ENCODE assay signal across 33 cellular contexts in the genomic region with DNA sequence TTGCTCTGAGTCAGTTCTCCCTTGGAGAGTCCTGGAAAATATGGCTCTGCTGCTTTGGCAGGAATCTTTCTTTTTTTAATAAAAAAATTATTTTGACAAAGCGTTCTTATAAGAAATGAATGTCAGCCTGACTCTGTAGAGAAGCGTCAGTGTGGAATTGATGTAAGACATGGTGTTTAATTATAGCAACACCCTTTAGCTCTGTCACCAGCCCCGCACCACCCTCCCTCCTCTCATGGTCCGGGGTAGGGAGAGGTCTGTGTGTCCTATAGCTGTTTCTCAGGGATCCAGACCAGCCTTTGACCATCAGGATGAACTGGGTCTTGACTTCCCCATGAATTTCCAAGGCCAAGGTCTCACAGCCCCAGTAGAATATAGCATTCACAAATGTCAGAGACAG.
DNase-seq lines count a peak whose midpoint lies in the region; ATAC-seq, FAIRE-seq and TF ChIP-seq lines count a peak whose summit lies in the region.
"Had no signal": no experiment of that assay in that cellular context is flagged by ENCODE, and none has a peak within 500 bp of the region (broad histone marks: within the 10 kb centered on the region; RNA-seq: fewer than 3 reads in every experiment).

No MANE protein-coding gene starts in this region.

- no peak overlapping the region for H3K4me3 ChIP-seq in neural cell (ENCODE audit: low read length)
- no peak overlapping the region for H3K4me3 ChIP-seq in pancreas
- H3K4me3 ChIP-seq: A549; BLaER1; BLaER1 treated with 17β-estradiol and CSF1 and Interleukin-3, amounts not matched to agents 10 nM and 100 nM had no signal

- no peak for FAIRE-seq in pancreas (lab: Jason Lieb, UNC)
- FAIRE-seq: A204.1, A549, D721Med had no signal

- no peaks in the 10 kb centered on the region for H3K9me2 ChIP-seq in neural cell (ENCODE audit: insufficient read depth, low read length)

- no peak for TF ChIP-seq EP300 in neural cell (conservative IDR thresholded peaks at IDR 0.05; ENCODE audit: poor library complexity, severe bottlenecking)

- DNase-seq in caudate nucleus (lab: John Stamatoyannopoulos, UW) (peak in 13 of 61 donors; percentile 1 to 61 (median 23)), putamen (ENCODE audit: low spot score) (peak; percentile 43), pancreas (no peak), cerebellum (ENCODE audit: low spot score) (no peak), GOT3 (lab: John Stamatoyannopoulos, UW) (no peak)
- DNase-seq: 8988T; ACHN; AML-193; BE2C; C1 segment of cervical spinal cord; Caco-2; Calu3; CD4-positive, alpha-beta memory T cell; CD4-positive, alpha-beta T cell; CD4-positive, CD25-positive, alpha-beta regulatory T cell; CD8-positive, alpha-beta memory T cell; CD8-positive, alpha-beta T cell; COR-L47; DMS 273 treated with DMSO at 0.1 percent for 48 hours; DMS153; DMS53; DMS79; DMS79 treated with DMSO at 0.1 percent for 48 hours; DND-41; EL had no signal

- H3K79me2 ChIP-seq in neural cell (replicated peaks; ENCODE audit: insufficient read depth, low read length): no peaks in the 10 kb centered on the region

- TF ChIP-seq CTCF in neural cell (IDR thresholded peaks at IDR 0.05; ENCODE audit: poor library complexity, severe bottlenecking): no peak
- TF ChIP-seq CTCF in pancreas (IDR thresholded peaks at IDR 0.05): no peak

- no peaks in the 10 kb centered on the region for H3F3A ChIP-seq in neural cell (ENCODE audit: insufficient read depth, low read length, poor library complexity, severe bottlenecking)

- intact Hi-C loops in pancreas (cut with DNase I): no loop called here

- no peak overlapping the region for H2AFZ ChIP-seq in neural cell (ENCODE audit: low read depth, low read length)

- H4K20me1 ChIP-seq in neural cell (ENCODE audit: insufficient read depth): no peaks in the 10 kb centered on the region

- no peak overlapping the region for H3K9ac ChIP-seq in neural cell (ENCODE audit: low read length)
- H3K9ac ChIP-seq: BLaER1; BLaER1 treated with 17β-estradiol and CSF1 and Interleukin-3, amounts not matched to agents 10 nM and 100 nM had no signal

- H3K36me3 ChIP-seq in neural cell (ENCODE audit: insufficient read depth, low read length): no peaks in the 10 kb centered on the region
- no peaks in the 10 kb centered on the region for H3K36me3 ChIP-seq in pancreas
- H3K36me3 ChIP-seq: BE2C; BLaER1; BLaER1 treated with 17β-estradiol and CSF1 and Interleukin-3, amounts not matched to agents 10 nM and 100 nM had no signal

- no peak overlapping the region for H3K4me2 ChIP-seq in neural cell (ENCODE audit: low read length)
- H3K4me2 ChIP-seq: A549; BLaER1; BLaER1 treated with 17β-estradiol and CSF1 and Interleukin-3, amounts not matched to agents 10 nM and 100 nM had no signal

- H3K9me3 ChIP-seq in neural cell (ENCODE audit: low read length): no peaks in the 10 kb centered on the region
- H3K9me3 ChIP-seq in pancreas: no peaks in the 10 kb centered on the region
- H3K9me3 ChIP-seq: A549; BE2C; BLaER1; BLaER1 treated with 17β-estradiol and CSF1 and Interleukin-3, amounts not matched to agents 10 nM and 100 nM; Caco-2 had no signal

- H3K27ac ChIP-seq in caudate nucleus (ENCODE audit: low read depth, low read length) (peak overlapping the region; percentile 87), neural cell (ENCODE audit: low read length) (peak overlapping the region; percentile 10), pancreas (no peak overlapping the region)
- H3K27ac ChIP-seq: 22Rv1; A549; BLaER1; BLaER1 treated with 17β-estradiol and CSF1 and Interleukin-3, amounts not matched to agents 10 nM and 100 nM; C4-2B had no signal

- 57 to 66% methylated on average over 4 of the region's 4 CpGs for WGBS in pancreas, 2 donors

- H3K27me3 ChIP-seq in neural cell (ENCODE audit: insufficient read depth, low read depth, low read length): no peaks in the 10 kb centered on the region
- H3K27me3 ChIP-seq in pancreas: peaks cover 0 to 9% (median 0%) of the 10 kb centered on the region in 4 donors
- H3K27me3 ChIP-seq: BE2C; BLaER1; BLaER1 treated with 17β-estradiol and CSF1 and Interleukin-3, amounts not matched to agents 10 nM and 100 nM had no signal

- ATAC-seq in pancreas: no peak
- ATAC-seq: A549; CD8-positive, alpha-beta T cell had no signal

- no peaks in the 10 kb centered on the region for H3K4me1 ChIP-seq in pancreas
- H3K4me1 ChIP-seq: A549; BE2C; BLaER1; BLaER1 treated with 17β-estradiol and CSF1 and Interleukin-3, amounts not matched to agents 10 nM and 100 nM; Caco-2 had no signal

- no peak for TF ChIP-seq RAD21 in neural cell (conservative IDR thresholded peaks at IDR 0.05)

TF ChIP-seq in neural cell, 6 proteins besides CTCF, POLR2A, EP300 and RAD21:
- TF ChIP-seq, protein P1, sequence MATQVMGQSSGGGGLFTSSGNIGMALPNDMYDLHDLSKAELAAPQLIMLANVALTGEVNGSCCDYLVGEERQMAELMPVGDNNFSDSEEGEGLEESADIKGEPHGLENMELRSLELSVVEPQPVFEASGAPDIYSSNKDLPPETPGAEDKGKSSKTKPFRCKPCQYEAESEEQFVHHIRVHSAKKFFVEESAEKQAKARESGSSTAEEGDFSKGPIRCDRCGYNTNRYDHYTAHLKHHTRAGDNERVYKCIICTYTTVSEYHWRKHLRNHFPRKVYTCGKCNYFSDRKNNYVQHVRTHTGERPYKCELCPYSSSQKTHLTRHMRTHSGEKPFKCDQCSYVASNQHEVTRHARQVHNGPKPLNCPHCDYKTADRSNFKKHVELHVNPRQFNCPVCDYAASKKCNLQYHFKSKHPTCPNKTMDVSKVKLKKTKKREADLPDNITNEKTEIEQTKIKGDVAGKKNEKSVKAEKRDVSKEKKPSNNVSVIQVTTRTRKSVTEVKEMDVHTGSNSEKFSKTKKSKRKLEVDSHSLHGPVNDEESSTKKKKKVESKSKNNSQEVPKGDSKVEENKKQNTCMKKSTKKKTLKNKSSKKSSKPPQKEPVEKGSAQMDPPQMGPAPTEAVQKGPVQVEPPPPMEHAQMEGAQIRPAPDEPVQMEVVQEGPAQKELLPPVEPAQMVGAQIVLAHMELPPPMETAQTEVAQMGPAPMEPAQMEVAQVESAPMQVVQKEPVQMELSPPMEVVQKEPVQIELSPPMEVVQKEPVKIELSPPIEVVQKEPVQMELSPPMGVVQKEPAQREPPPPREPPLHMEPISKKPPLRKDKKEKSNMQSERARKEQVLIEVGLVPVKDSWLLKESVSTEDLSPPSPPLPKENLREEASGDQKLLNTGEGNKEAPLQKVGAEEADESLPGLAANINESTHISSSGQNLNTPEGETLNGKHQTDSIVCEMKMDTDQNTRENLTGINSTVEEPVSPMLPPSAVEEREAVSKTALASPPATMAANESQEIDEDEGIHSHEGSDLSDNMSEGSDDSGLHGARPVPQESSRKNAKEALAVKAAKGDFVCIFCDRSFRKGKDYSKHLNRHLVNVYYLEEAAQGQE (IDR thresholded peaks at IDR 0.05; ENCODE audit: borderline replicate concordance): no peak
- TF ChIP-seq SMC3 (conservative IDR thresholded peaks at IDR 0.05; ENCODE audit: poor library complexity) (no peak), TAF1 (IDR thresholded peaks at IDR 0.05; ENCODE audit: low read depth) (no peak), POLR2AphosphoS5 (IDR thresholded peaks at IDR 0.05) (no peak), EZH2 (IDR thresholded peaks at IDR 0.05; ENCODE audit: borderline replicate concordance, insufficient read depth, low read length, poor library complexity, severe bottlenecking) (no peak), MXI1 (conservative IDR thresholded peaks at IDR 0.05; ENCODE audit: poor library complexity, severe bottlenecking) (no peak)
TF ChIP-seq in neural cell: peak in this region for 0.

Comparison
In these comparisons a context has a peak if more than half of its experiments do, and no peak if none do; other contexts are left out.
1. H3K27ac ChIP-seq: peak in caudate nucleus (single experiment) and neural cell (single experiment); none in pancreas (0 of 4).